In the genomic region with DNA sequence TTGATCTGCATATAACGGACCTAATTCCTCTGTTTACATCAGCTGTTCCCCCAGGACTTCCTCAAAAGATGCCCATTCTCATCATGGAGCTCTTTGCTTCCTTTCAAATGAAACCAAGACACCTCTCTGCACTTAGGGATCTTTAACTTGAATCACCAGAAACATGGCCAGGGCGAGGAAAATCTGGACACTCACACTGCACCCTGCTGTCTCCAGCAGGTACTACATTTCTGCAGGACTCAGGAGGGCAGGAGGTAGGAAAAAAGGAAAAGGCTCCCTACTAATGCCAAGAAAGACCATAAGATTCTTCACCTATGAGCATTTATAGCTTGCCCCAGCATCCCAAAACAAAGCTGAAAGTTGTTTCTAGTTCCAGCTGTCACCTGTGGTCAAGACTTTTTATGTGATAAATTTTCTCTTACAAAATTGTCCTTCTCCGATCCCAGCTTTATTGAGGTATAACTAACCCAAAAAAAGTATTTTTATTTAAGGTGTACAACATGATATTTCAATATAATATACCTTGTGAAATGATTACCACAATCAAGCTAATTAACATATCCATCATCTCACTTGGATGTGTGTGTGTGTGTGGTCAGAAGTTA, we compare ENCODE assay signal across 8 cellular contexts.
DNase-seq lines count a peak whose midpoint lies in the region; ATAC-seq and TF ChIP-seq lines count a peak whose summit lies in the region.

No MANE protein-coding gene starts in this region.

- peak; percentile 81 for TF ChIP-seq CTCF in 22Rv1 (IDR thresholded peaks at IDR 0.05)
- TF ChIP-seq CTCF in right atrium auricular region (IDR thresholded peaks at IDR 0.05): peak; percentile 59 to 78
- peak; percentile 66 for TF ChIP-seq CTCF in smooth muscle cell (IDR thresholded peaks at IDR 0.05; ENCODE audit: borderline replicate concordance, insufficient read depth, poor library complexity, severe bottlenecking)

- H3F3A ChIP-seq in smooth muscle cell (ENCODE audit: low read depth): no peaks in the 10 kb centered on the region

- H3K4me3 Mint-ChIP-seq in activated naive CD8-positive, alpha-beta T cell treated with anti-CD3 and anti-CD28 coated beads, Interleukin-2, amount 50 U/mL, for 24 hours: no peak overlapping the region

- ATAC-seq in activated naive CD8-positive, alpha-beta T cell treated with anti-CD3 and anti-CD28 coated beads, Interleukin-2, amount 50 U/mL, for 24 hours: no peak
- ATAC-seq in GM18868 (IDR thresholded peaks at IDR 0.05; ENCODE audit: unreplicated experiment): no peak

- H3K9ac ChIP-seq in smooth muscle cell (ENCODE audit: low read depth): no peak overlapping the region

- H3K36me3 ChIP-seq in right atrium auricular region (no peaks in the 10 kb centered on the region), smooth muscle cell (ENCODE audit: low read depth) (no peaks in the 10 kb centered on the region)

- no peak overlapping the region for H3K27ac Mint-ChIP-seq in activated naive CD8-positive, alpha-beta T cell treated with anti-CD3 and anti-CD28 coated beads, Interleukin-2, amount 50 U/mL, for 24 hours

- H3K36me3 Mint-ChIP-seq in activated naive CD8-positive, alpha-beta T cell treated with anti-CD3 and anti-CD28 coated beads, Interleukin-2, amount 50 U/mL, for 24 hours (ENCODE audit: low read depth): no peaks in the 10 kb centered on the region

- H3K9me3 Mint-ChIP-seq in activated naive CD8-positive, alpha-beta T cell treated with anti-CD3 and anti-CD28 coated beads, Interleukin-2, amount 50 U/mL, for 24 hours: no peaks in the 10 kb centered on the region

- no peaks in the 10 kb centered on the region for H3K79me2 ChIP-seq in smooth muscle cell (ENCODE audit: low read depth)

- H3K9me3 ChIP-seq in right atrium auricular region (no peaks in the 10 kb centered on the region), smooth muscle cell (replicated peaks; ENCODE audit: low read depth) (no peaks in the 10 kb centered on the region)

- DNase-seq in ELR (ENCODE audit: low read depth): peak; percentile 65
- DNase-seq in NCI-H2107 treated with DMSO at 0.1 percent for 48 hours (lab: John Stamatoyannopoulos, UW; ENCODE audit: unreplicated experiment): peak; percentile 4
- peak; percentile 41 for DNase-seq in activated naive CD8-positive, alpha-beta T cell treated with anti-CD3 and anti-CD28 coated beads, Interleukin-2, amount 50 U/mL, for 24 hours
- DNase-seq in right atrium auricular region (ENCODE audit: low spot score): peak; percentile 65
- no peak for DNase-seq in smooth muscle cell (lab: John Stamatoyannopoulos, UW; ENCODE audit: unreplicated experiment)
- DNase-seq in NCI-H1436 treated with DMSO at 0.1 percent for 48 hours (lab: John Stamatoyannopoulos, UW): no peak

- H3K27me3 Mint-ChIP-seq in activated naive CD8-positive, alpha-beta T cell treated with anti-CD3 and anti-CD28 coated beads, Interleukin-2, amount 50 U/mL, for 24 hours: no peaks in the 10 kb centered on the region

- no peaks in the 10 kb centered on the region for H3K4me1 ChIP-seq in right atrium auricular region
- H3K4me1 ChIP-seq in smooth muscle cell (ENCODE audit: low read depth): no peaks in the 10 kb centered on the region

- no peak overlapping the region for H3K27ac ChIP-seq in 22Rv1
- H3K27ac ChIP-seq in right atrium auricular region: no peak overlapping the region
- H3K27ac ChIP-seq in smooth muscle cell (ENCODE audit: low read depth): no peak overlapping the region

- 45% methylated on average over 3 of the region's 3 CpGs for WGBS in smooth muscle cell (ENCODE audit: low lambda C conversion rate)

- H3K4me3 ChIP-seq in right atrium auricular region: no peak overlapping the region
- no peak overlapping the region for H3K4me3 ChIP-seq in smooth muscle cell

- no peak overlapping the region for H2AFZ ChIP-seq in smooth muscle cell (ENCODE audit: low read depth)

- H4K20me1 ChIP-seq in smooth muscle cell (ENCODE audit: low read depth): no peaks in the 10 kb centered on the region

- H3K4me2 ChIP-seq in smooth muscle cell: no peak overlapping the region

- no peaks in the 10 kb centered on the region for H3K4me1 Mint-ChIP-seq in activated naive CD8-positive, alpha-beta T cell treated with anti-CD3 and anti-CD28 coated beads, Interleukin-2, amount 50 U/mL, for 24 hours

- no peaks in the 10 kb centered on the region for H3K27me3 ChIP-seq in right atrium auricular region
- H3K27me3 ChIP-seq in smooth muscle cell (ENCODE audit: low read depth): no peaks in the 10 kb centered on the region

Comparison
In these comparisons a context has a peak if more than half of its experiments do, and no peak if none do; other contexts are left out.
1. DNase-seq: peak in ELR (single experiment), NCI-H2107 treated with DMSO at 0.1 percent for 48 hours (single experiment), activated naive CD8-positive, alpha-beta T cell treated with anti-CD3 and anti-CD28 coated beads, Interleukin-2, amount 50 U/mL, for 24 hours (single experiment) and right atrium auricular region (single experiment); none in smooth muscle cell (single experiment) and NCI-H1436 treated with DMSO at 0.1 percent for 48 hours (single experiment).
2. Peak in every context shown above with its lines, with median percentiles within 50 percentile points of each other: CTCF ChIP-seq.